8 cellular contexts compared by ENCODE assay signal in the genomic region with DNA sequence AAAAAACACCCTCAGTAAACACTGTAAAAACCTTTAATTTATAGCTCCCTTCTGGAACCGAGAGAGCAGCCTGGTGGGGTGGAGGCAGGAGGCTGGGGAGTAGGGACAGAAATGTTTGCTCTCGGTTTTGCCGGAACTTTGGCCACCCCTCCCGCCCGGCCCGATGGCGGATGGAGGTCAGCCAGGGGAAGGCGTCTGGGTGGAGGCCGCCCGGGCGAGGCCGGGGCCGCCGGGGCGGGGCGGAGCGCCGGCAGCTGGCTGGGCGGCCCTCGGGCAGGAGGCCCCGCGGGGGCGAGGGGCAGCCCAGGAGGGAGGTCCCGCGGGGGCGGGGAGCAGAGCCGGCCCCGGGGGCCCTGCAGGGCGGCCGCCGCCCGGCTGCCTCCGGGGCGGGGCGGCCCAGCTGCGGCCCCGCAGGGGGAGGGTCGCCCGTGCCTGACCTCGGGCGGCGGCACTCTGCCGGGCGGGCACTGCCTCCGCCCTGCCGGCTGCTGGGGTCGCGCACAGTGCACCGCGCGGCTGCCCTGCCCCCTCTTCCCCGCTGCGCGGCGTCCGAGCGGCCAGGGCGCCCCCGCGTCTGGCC. TPM values are rescaled to one million over a fixed set of nuclear protein-coding genes. Genes with fewer than 3 reads are reported as not detected.
DNase-seq lines count a peak whose midpoint lies in the region; ATAC-seq, FAIRE-seq and TF ChIP-seq lines count a peak whose summit lies in the region.

No MANE protein-coding gene starts in this region.

- TF ChIP-seq POLR2A in IMR-90 (IDR thresholded peaks at IDR 0.05; ENCODE audit: low read depth, low read length) (peak; percentile 75), sigmoid colon (IDR thresholded peaks at IDR 0.05) (no peak)

- peak overlapping the region; percentile 92 to 93 for H4K8ac ChIP-seq in IMR-90 (ENCODE audit: low read depth in 2 of 2, low read length in 2 of 2)

- H3K27me3 ChIP-seq in IMR-90 (ENCODE audit: control insufficient read depth, insufficient read depth, low read length) (no peaks in the 10 kb centered on the region), astrocyte (ENCODE audit: insufficient read depth, low read length) (no peaks in the 10 kb centered on the region), sigmoid colon (no peaks in the 10 kb centered on the region)

- peak overlapping the region; percentile 62 for H2BK120ac ChIP-seq in IMR-90 (ENCODE audit: low read depth, low read length)

- no peak for TF ChIP-seq EP300 in sigmoid colon (IDR thresholded peaks at IDR 0.05)

- H3K9ac ChIP-seq in IMR-90 (ENCODE audit: low read depth, low read length) = peak overlapping the region; percentile 93
- H3K9ac ChIP-seq in astrocyte (ENCODE audit: low read length) = peak overlapping the region; percentile 94

- peaks cover 6% of the 10 kb centered on the region for H3K36me3 Mint-ChIP-seq in astrocyte (ENCODE audit: low read depth, unreplicated experiment)

- H3K36me3 ChIP-seq in IMR-90 (ENCODE audit: control insufficient read depth, insufficient read depth, low read length) (peaks cover 9% of the 10 kb centered on the region), astrocyte (ENCODE audit: insufficient read depth, low read length) (peaks cover 23% of the 10 kb centered on the region), sigmoid colon (no peaks in the 10 kb centered on the region)

- H2AK5ac ChIP-seq in IMR-90 (ENCODE audit: low read depth, low read length) = peak overlapping the region; percentile 57

- H3K56ac ChIP-seq in IMR-90 (ENCODE audit: extremely low read depth, insufficient read depth, low read length) = peak overlapping the region; percentile 88

- H3K9me3 ChIP-seq in IMR-90 (ENCODE audit: control insufficient read depth, insufficient read depth, low read length) = no peaks in the 10 kb centered on the region
- H3K9me3 ChIP-seq in astrocyte (ENCODE audit: insufficient read depth, low read depth, low read length) = peaks cover 3% of the 10 kb centered on the region
- H3K9me3 ChIP-seq in sigmoid colon = no peaks in the 10 kb centered on the region

- peak overlapping the region; percentile 97 for H3K27ac Mint-ChIP-seq in astrocyte (ENCODE audit: unreplicated experiment)

- H3K4me1 ChIP-seq in IMR-90 (ENCODE audit: control insufficient read depth, insufficient read depth, low read length) (peaks cover 14% of the 10 kb centered on the region), astrocyte (ENCODE audit: insufficient read depth, low read length) (peaks cover 27% of the 10 kb centered on the region), sigmoid colon (peaks cover 0 to 47% (median 29%) of the 10 kb centered on the region in 4 donors)

- 0% methylated on average over 4 of the region's 60 CpGs; no CpG with 5 or more reads in 1 of the 2 experiments for WGBS in IMR-90 (ENCODE audit: extremely low coverage in 2 of 2, insufficient read length in 1 of 2), 2 experiments
- 0 to 1% methylated on average over 60 of the region's 60 CpGs for WGBS in sigmoid colon, 2 donors

- H3K27ac ChIP-seq in IMR-90 (ENCODE audit: insufficient read depth, low read length) (peak overlapping the region; percentile 96), astrocyte (ENCODE audit: low read depth, low read length) (peak overlapping the region; percentile 97), sigmoid colon (peak overlapping the region; percentile 96 to 100 (median 100))

- H3K9me3 Mint-ChIP-seq in astrocyte (ENCODE audit: unreplicated experiment) = no peaks in the 10 kb centered on the region

- dilution Hi-C loops in IMR-90 (cut with HindIII; ENCODE audit: low sequenced_read_pairs, unreplicated experiment) = no loop called here

- H4K5ac ChIP-seq in IMR-90 (ENCODE audit: low read depth, low read length) = peak overlapping the region; percentile 98

- TF ChIP-seq RAD21 in IMR-90 (IDR thresholded peaks at IDR 0.05; ENCODE audit: low read length) = 0 out of 2 replicates have a peak, but pooled peaks have one; percentile 3

- H3K27me3 Mint-ChIP-seq in astrocyte (ENCODE audit: low read depth, unreplicated experiment) = no peaks in the 10 kb centered on the region

- H2BK5ac ChIP-seq in IMR-90 (ENCODE audit: low read depth, low read length, poor library complexity, severe bottlenecking) = peak overlapping the region; percentile 98

- H2BK20ac ChIP-seq in IMR-90 (ENCODE audit: low read depth, low read length) = peak overlapping the region; percentile 69

- FAIRE-seq in astrocyte (lab: Jason Lieb, UNC) = no peak

- H2BK15ac ChIP-seq in IMR-90 (ENCODE audit: low read depth, low read length) = peak overlapping the region; percentile 81

- H3K79me1 ChIP-seq in IMR-90 (ENCODE audit: low read depth in 1 of 2, low read length in 2 of 2) = peaks cover 0 to 29% of the 10 kb centered on the region in 2 experiments; a peak in 2 of 4 replicates

- peaks cover 4% of the 10 kb centered on the region for H3K9me1 ChIP-seq in IMR-90 (ENCODE audit: insufficient read depth, low read length)

- in situ Hi-C loops in G401 (cut with HindIII; ENCODE audit: low sequenced_read_pairs) (no loop called here), IMR-90 (cut with MboI; ENCODE audit: low sequenced_read_pairs) (no loop called here)

- H2AFZ ChIP-seq in IMR-90 (replicated peaks; ENCODE audit: low read length, poor library complexity) (peak overlapping the region; percentile 90), astrocyte (ENCODE audit: low read depth, low read length) (peak overlapping the region; percentile 74)

- CTCF ChIA-PET in IMR-90 (lab: Yijun Ruan, JAX) = interaction anchor here (0.5 to 1.7 kb wide), 6 partner anchors 10 to 349 kb away, joined by 3 to 8 read pairs (median 4); no protein-coding TSS in a partner anchor

- H3K18ac ChIP-seq in IMR-90 (ENCODE audit: low read depth, low read length) = peak overlapping the region; percentile 94

- BruUV-seq in IMR-90 (replicated peaks; lab: Mats Ljungman, UMichigan) = no TSS peak

- H3K4ac ChIP-seq in IMR-90 (ENCODE audit: low read depth, low read length) = peak overlapping the region; percentile 86

- H4K20me1 ChIP-seq in IMR-90 (ENCODE audit: insufficient read depth, low read length) (peaks cover 10% of the 10 kb centered on the region; the same call in 1 of the 2 replicates), astrocyte (ENCODE audit: insufficient read depth, low read length) (peaks cover 33% of the 10 kb centered on the region)

- peak overlapping the region; percentile 56 for H3K4me3 ChIP-seq in IMR-90 (ENCODE audit: insufficient read depth, low read depth, low read length)
- peak overlapping the region; percentile 57 for H3K4me3 ChIP-seq in astrocyte (ENCODE audit: insufficient read depth, low read depth, low read length)
- peak overlapping the region; percentile 30 to 100 (median 92) for H3K4me3 ChIP-seq in sigmoid colon

- H2AK9ac ChIP-seq in IMR-90 (replicated peaks; ENCODE audit: low read depth, low read length, poor library complexity) = peak overlapping the region; percentile 80

- peaks cover 32% of the 10 kb centered on the region for H3K4me1 Mint-ChIP-seq in astrocyte (ENCODE audit: low read depth, unreplicated experiment)

- H4K91ac ChIP-seq in IMR-90 (ENCODE audit: insufficient read depth, low read depth, low read length) = peak overlapping the region; percentile 92

- peak overlapping the region; percentile 97 for H3K23ac ChIP-seq in IMR-90 (ENCODE audit: low read depth, low read length)

- TF ChIP-seq CTCF in IMR-90 (conservative IDR thresholded peaks at IDR 0.05; ENCODE audit: low read depth, low read length) = no peak
- TF ChIP-seq CTCF in astrocyte (IDR thresholded peaks at IDR 0.05; ENCODE audit: insufficient read depth, low read depth, low read length) = no peak
- no peak for TF ChIP-seq CTCF in sigmoid colon (IDR thresholded peaks at IDR 0.05)

- H3K14ac ChIP-seq in IMR-90 (replicated peaks; ENCODE audit: low read depth, low read length) = peak overlapping the region; percentile 80

- ATAC-seq in GM21576 (IDR thresholded peaks at IDR 0.05; ENCODE audit: unreplicated experiment) = peak; percentile 34
- ATAC-seq in IMR-90 (ENCODE audit: low read depth) = peak; percentile 68

- DNase-seq in G401 (ENCODE audit: low spot score) (peak; percentile 60), IMR-90 (peak; percentile 74), SW 1271 (lab: John Stamatoyannopoulos, UW) (peak; percentile 40 to 76), astrocyte (ENCODE audit: low read depth) (peak; percentile 55), hypothalamus (lab: John Stamatoyannopoulos, UW) (peak in 44 of 51 donors; percentile 17 to 89 (median 62)), sigmoid colon (peak; percentile 90), DMS114 treated with DMSO at 0.1 percent for 48 hours (lab: John Stamatoyannopoulos, UW; ENCODE audit: unreplicated experiment) (no peak)

- POLR2A ChIA-PET in IMR-90 (lab: Charles Lee; ENCODE audit: unreplicated experiment) = interaction anchor here (0.6 to 0.9 kb wide), 5 partner anchors 28 to 1925 kb away, joined by 3 to 6 read pairs (median 3); partner anchors contain the start of gene RPL22L1

- intact Hi-C loops in IMR-90 (cut with micrococcal nuclease) = loop anchor here (5.0 kb wide), 1 partner anchor 169 kb away; no protein-coding TSS in a partner anchor
- intact Hi-C loops in sigmoid colon (cut with DNase I) = loop anchor here (2.0 to 5.0 kb wide), 5 partner anchors 49 to 584 kb away; partner anchors contain the start of genes MYNN, PHC3, PRKCI and SEC62

- peaks cover 40% of the 10 kb centered on the region for H3K79me2 ChIP-seq in astrocyte (ENCODE audit: insufficient read depth, low read length)

- H3K4me2 ChIP-seq in IMR-90 (ENCODE audit: low read depth, low read length) (peak overlapping the region; percentile 96), astrocyte (ENCODE audit: low read length) (peak overlapping the region; percentile 97)

- H3K4me3 Mint-ChIP-seq in astrocyte (ENCODE audit: unreplicated experiment) = peak overlapping the region; percentile 76

TF ChIP-seq in IMR-90, 13 proteins besides CTCF, POLR2A, EP300 and RAD21 (continues in another document):
- no peak for TF ChIP-seq CEBPB (IDR thresholded peaks at IDR 0.05; ENCODE audit: low read depth, low read length)
- no peak for TF ChIP-seq RFX5 (IDR thresholded peaks at IDR 0.05; ENCODE audit: low read depth, low read length)
- no peak for TF ChIP-seq SMC3 (IDR thresholded peaks at IDR 0.05; ENCODE audit: low read depth, low read length)

RNA-seq across cellular contexts. Expression of gene SKIL, which starts 0.8 kb away (rescaled TPM):
- total RNA-seq in G401 (2014; rRNA removed; shearing (Covaris generic)) = 58.7 and 60.1 TPM in 2 replicates
- 51.7 and 55.9 TPM in 2 replicates for total RNA-seq in IMR-90 (2012; rRNA removed)
- 7.2 and 9.2 TPM in 2 replicates for polyA plus RNA-seq in IMR-90 (2012; rRNA removed)
- polyA plus RNA-seq in IMR-90 (2012; cell fraction: cytosol; rRNA removed) = 1.4 and 1.9 TPM in 2 replicates
- 1.9 and 15.7 TPM in 2 replicates for polyA plus RNA-seq in IMR-90 (2012; cell fraction: nucleus; rRNA removed; ENCODE audit: low replicate concordance)
- total RNA-seq in astrocyte = 152 and 156 TPM in 2 replicates
- 10 to 100 TPM; 24.8 to 52.6 (median 29.8) TPM for total RNA-seq in sigmoid colon
- polyA plus RNA-seq in sigmoid colon = 10 to 100 TPM in 2 of 3 donors, 1 to 10 TPM in 1; 6.0 to 14.6 (median 12.4) TPM
